Comparison of ENCODE assay signal across 8 cellular contexts in genomic region chr11:69044111-69045013, GRCh38. TPM values are rescaled to one million over a fixed set of nuclear protein-coding genes. Genes with fewer than 3 reads are reported as not detected.
A peak's percentile ranks its signal among the peaks of the same experiment; 100 is the strongest.
DNase-seq lines count a peak whose midpoint lies in the region; ATAC-seq and TF ChIP-seq lines count a peak whose summit lies in the region.

No MANE protein-coding gene starts in this region.

- no peaks in the 10 kb centered on the region for H3K36me3 Mint-ChIP-seq in activated T-cell treated with anti-CD3 and anti-CD28 coated beads, Interleukin-2, amount 50 U/mL, for 4 hours (ENCODE audit: insufficient read depth)

- H2AFZ ChIP-seq in hepatocyte = peak overlapping the region; percentile 28

- no peak for ATAC-seq in activated T-cell treated with anti-CD3 and anti-CD28 coated beads, Interleukin-2, amount 50 U/mL, for 4 hours
- ATAC-seq in GM19023 (IDR thresholded peaks at IDR 0.05; ENCODE audit: unreplicated experiment) = no peak

- 25% methylated on average over 15 of the region's 15 CpGs for whole genome bisulfite sequencing in hepatocyte (ENCODE audit: low lambda C conversion rate, missing lambda C conversion rate)

- peaks cover 5% of the 10 kb centered on the region for H3K79me2 ChIP-seq in hepatocyte

- peaks cover 3% of the 10 kb centered on the region for H3K27me3 Mint-ChIP-seq in activated T-cell treated with anti-CD3 and anti-CD28 coated beads, Interleukin-2, amount 50 U/mL, for 4 hours (ENCODE audit: low read depth)

- H3K27ac ChIP-seq in hepatocyte = peak overlapping the region; percentile 52

- no peaks in the 10 kb centered on the region for H3K27me3 ChIP-seq in hepatocyte

- H3K4me3 ChIP-seq in astrocyte of the cerebellum (ENCODE audit: low read depth, low read length) (no peak overlapping the region), hepatocyte (no peak overlapping the region), skeletal muscle cell (ENCODE audit: low read depth, low read length) (no peak overlapping the region)

- peaks cover 2% of the 10 kb centered on the region for H3K4me1 Mint-ChIP-seq in activated T-cell treated with anti-CD3 and anti-CD28 coated beads, Interleukin-2, amount 50 U/mL, for 4 hours (ENCODE audit: low read depth)

- H3K36me3 ChIP-seq in hepatocyte (replicated peaks; ENCODE audit: insufficient read depth, low read depth) = no peaks in the 10 kb centered on the region

- peak; percentile 81 for TF ChIP-seq CTCF in astrocyte of the cerebellum (IDR thresholded peaks at IDR 0.05; ENCODE audit: low read depth, low read length, missing control alignments)
- TF ChIP-seq CTCF in hepatocyte (IDR thresholded peaks at IDR 0.05; ENCODE audit: poor library complexity) = peak; percentile 61

- H3K4me2 ChIP-seq in hepatocyte = peak overlapping the region; percentile 37

- no peak overlapping the region for H3K4me3 Mint-ChIP-seq in activated T-cell treated with anti-CD3 and anti-CD28 coated beads, Interleukin-2, amount 50 U/mL, for 4 hours

- no peaks in the 10 kb centered on the region for H3K9me2 ChIP-seq in hepatocyte (replicated peaks; ENCODE audit: insufficient read depth)

- in situ Hi-C loops in astrocyte of the cerebellum (cut with HindIII; ENCODE audit: low sequenced_read_pairs) = no loop called here

- no peaks in the 10 kb centered on the region for H4K20me1 ChIP-seq in hepatocyte (ENCODE audit: insufficient read depth, poor library complexity, severe bottlenecking)

- H3K4me1 ChIP-seq in hepatocyte (ENCODE audit: insufficient read depth) = peaks cover 4% of the 10 kb centered on the region

- no peaks in the 10 kb centered on the region for H3K9me3 Mint-ChIP-seq in activated T-cell treated with anti-CD3 and anti-CD28 coated beads, Interleukin-2, amount 50 U/mL, for 4 hours

- no peaks in the 10 kb centered on the region for H3K9me3 ChIP-seq in hepatocyte (ENCODE audit: low read depth)

- DNase-seq in activated T-cell treated with anti-CD3 and anti-CD28 coated beads for 48 hours (ENCODE audit: low read depth) = peak; percentile 20
- DNase-seq in activated T-cell treated with anti-CD3 and anti-CD28 coated beads, Interleukin-2, amount 50 U/mL, for 4 hours = no peak
- DNase-seq in NCI-H2107 treated with DMSO at 0.1 percent for 48 hours (lab: John Stamatoyannopoulos, UW; ENCODE audit: unreplicated experiment) = peak; percentile 18
- DNase-seq in astrocyte of the cerebellum (ENCODE audit: low read depth) = peak; percentile 81
- DNase-seq in hepatocyte (ENCODE audit: low spot score) = peak; percentile 77
- peak; percentile 21 for DNase-seq in skeletal muscle cell (ENCODE audit: low read depth)
- DNase-seq in NCI-H1417 treated with DMSO at 0.1 percent for 48 hours (lab: John Stamatoyannopoulos, UW) = no peak

RNA-seq across cellular contexts. Expression of gene TPCN2, which starts 4.4 kb away (rescaled TPM):
- 1 to 10 TPM; 5.8 to 8.4 (median 7.1) TPM for total RNA-seq in activated T-cell treated with anti-CD3 and anti-CD28 coated beads, Interleukin-2, amount 50 U/mL, for 4 hours
- total RNA-seq in hepatocyte = 12.9 and 16.6 TPM in 2 replicates
- polyA plus RNA-seq in hepatocyte = 18.8 and 21.3 TPM in 2 replicates

RNA-seq across cellular contexts. Expression of gene MRGPRF, which starts 31.3 kb away (rescaled TPM):
- under 1 TPM in 2 of 3 donors, not detected in 1; 0.10 to 0.18 TPM for total RNA-seq in activated T-cell treated with anti-CD3 and anti-CD28 coated beads, Interleukin-2, amount 50 U/mL, for 4 hours
- 6.5 TPM in 2 replicates for total RNA-seq in hepatocyte
- polyA plus RNA-seq in hepatocyte = 7.5 and 12.1 TPM in 2 replicates

Comparison
In these comparisons a context has a peak if more than half of its experiments do, and no peak if none do; other contexts are left out.
1. DNase-seq: peak in activated T-cell treated with anti-CD3 and anti-CD28 coated beads for 48 hours (single experiment), NCI-H2107 treated with DMSO at 0.1 percent for 48 hours (single experiment), astrocyte of the cerebellum (single experiment), hepatocyte (single experiment) and skeletal muscle cell (single experiment); none in activated T-cell treated with anti-CD3 and anti-CD28 coated beads, Interleukin-2, amount 50 U/mL, for 4 hours (single experiment) and NCI-H1417 treated with DMSO at 0.1 percent for 48 hours (single experiment).